10 cellular contexts compared by ENCODE assay signal in the genomic region with DNA sequence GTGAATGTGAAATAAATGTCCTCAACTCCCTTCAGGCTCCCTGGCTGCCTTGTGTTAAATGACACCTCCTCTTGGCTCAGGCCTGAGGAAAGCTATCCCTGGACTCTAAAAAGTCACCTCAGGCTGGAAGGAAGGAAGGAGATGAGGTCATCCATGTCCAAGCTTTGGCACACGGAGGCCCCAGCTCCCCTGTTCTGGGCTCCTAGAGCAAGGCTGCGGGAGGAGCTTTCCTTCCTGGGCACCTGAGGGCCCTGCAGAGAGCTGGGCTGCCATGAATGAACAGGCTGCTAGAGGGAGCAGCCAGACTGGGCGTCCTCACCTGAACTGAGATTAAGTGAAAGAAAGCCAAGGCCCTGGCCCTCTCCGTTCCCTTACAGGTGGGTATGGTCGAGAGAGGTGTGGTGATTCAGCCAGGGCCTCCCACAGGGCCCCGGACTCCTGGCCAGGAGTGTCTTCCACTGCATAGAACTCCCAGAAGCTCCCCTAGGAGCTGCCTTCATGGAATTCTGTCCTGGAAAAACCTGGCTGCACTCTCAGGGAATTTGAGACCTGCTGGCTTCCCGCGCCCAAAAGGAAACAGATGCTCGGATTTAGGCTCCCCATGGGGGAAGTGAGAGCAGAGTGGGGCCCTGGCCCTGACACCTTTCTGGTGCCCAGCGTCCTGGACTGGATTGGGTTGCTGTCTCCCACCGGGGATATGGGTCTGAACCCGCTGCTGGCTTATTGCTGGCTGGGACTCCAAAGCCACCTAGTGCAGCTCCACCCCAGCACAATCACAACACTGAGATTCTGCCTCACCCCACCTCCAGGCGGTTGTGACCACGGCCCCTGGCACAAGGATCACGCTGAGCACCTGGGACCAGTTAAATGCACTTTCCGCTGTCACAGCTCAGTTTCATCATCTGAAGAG. TPM values are rescaled to one million over a fixed set of nuclear protein-coding genes. Genes with fewer than 3 reads are reported as not detected.
DNase-seq lines count a peak whose midpoint lies in the region; ATAC-seq and TF ChIP-seq lines count a peak whose summit lies in the region.
"Had no signal": no experiment of that assay in that cellular context is flagged by ENCODE, and none has a peak within 500 bp of the region (broad histone marks: within the 10 kb centered on the region; RNA-seq: fewer than 3 reads in every experiment).

No MANE protein-coding gene starts in this region.

- 88 to 89% methylated on average over 16 of the region's 16 CpGs for WGBS in ectodermal cell, 2 experiments
- WGBS in mesendoderm (ENCODE audit: extremely low coverage, insufficient coverage, low lambda C conversion rate): no CpG with 5 or more reads among the region's 16 CpGs
- WGBS in lower leg skin, 2 donors: 33 to 45% methylated on average over 13 of the region's 16 CpGs

- no peaks in the 10 kb centered on the region for H3K79me2 ChIP-seq in mesendoderm (ENCODE audit: control insufficient read depth, insufficient read depth, low read length)

- no peak overlapping the region for H3K56ac ChIP-seq in mesendoderm (ENCODE audit: low read length)

- H3K4me2 ChIP-seq in mesendoderm (ENCODE audit: low read length): no peak overlapping the region
- H3K4me2 ChIP-seq: KMS-11 had no signal

- H3K27me3 ChIP-seq in CD4-positive, CD25-positive, alpha-beta regulatory T cell (ENCODE audit: control insufficient read depth, insufficient read depth, low read length): no peaks in the 10 kb centered on the region
- H3K27me3 ChIP-seq in ectodermal cell (ENCODE audit: control insufficient read depth, insufficient read depth, low read length, poor library complexity, severe bottlenecking) (no peaks in the 10 kb centered on the region), mesendoderm (ENCODE audit: insufficient read depth, low read length, poor library complexity) (no peaks in the 10 kb centered on the region)

- H2BK120ac ChIP-seq in mesendoderm (ENCODE audit: low read depth, low read length): no peak overlapping the region

- no peak overlapping the region for H3K4me3 ChIP-seq in CD4-positive, CD25-positive, alpha-beta regulatory T cell (ENCODE audit: low read depth, low read length)
- H3K4me3 ChIP-seq in ectodermal cell (ENCODE audit: insufficient read depth, low read depth, low read length) (no peak overlapping the region), mesendoderm (ENCODE audit: low read length) (no peak overlapping the region), lower leg skin (ENCODE audit: low read depth, poor library complexity, severe bottlenecking) (no peak overlapping the region)

- no peak overlapping the region for H2BK5ac ChIP-seq in mesendoderm (ENCODE audit: low read length)

- no peak for ATAC-seq in CD4-positive, CD25-positive, alpha-beta regulatory T cell (ENCODE audit: low read depth in 2 of 2)

- H3K23ac ChIP-seq in mesendoderm (ENCODE audit: low read length): no peak overlapping the region

- peak in 1 of 3 donors; percentile 7 for DNase-seq in CD4-positive, CD25-positive, alpha-beta regulatory T cell
- DNase-seq in NCI-H2107 treated with DMSO at 0.1 percent for 48 hours (lab: John Stamatoyannopoulos, UW; ENCODE audit: unreplicated experiment) (peak; percentile 16), mesendoderm (peak; percentile 28), lower leg skin (ENCODE audit: low spot score in 2 of 2) (no peak), glutamatergic neuron (no peak), DMS53 treated with DMSO at 0.1 percent for 48 hours (lab: John Stamatoyannopoulos, UW; ENCODE audit: unreplicated experiment) (no peak)
- no peak for DNase-seq in stimulated activated naive CD4-positive, alpha-beta T cell treated with Interleukin-2 at 50 U/mL for 16 hours (lab: John Stamatoyannopoulos, UW)
- DNase-seq: activated CD4-positive, alpha-beta T cell treated with anti-CD3 and anti-CD28 coated beads, Interleukin-2, amount 50 U/mL, for 1 hour had no signal

- peaks cover 21% of the 10 kb centered on the region for H3K36me3 Mint-ChIP-seq in CD4-positive, CD25-positive, alpha-beta regulatory T cell
- no peaks in the 10 kb centered on the region for H3K36me3 Mint-ChIP-seq in glutamatergic neuron (ENCODE audit: unreplicated experiment)

- H3K36me3 ChIP-seq in CD4-positive, CD25-positive, alpha-beta regulatory T cell (ENCODE audit: control insufficient read depth, insufficient read depth, low read length): peaks cover 47% of the 10 kb centered on the region
- H3K36me3 ChIP-seq in ectodermal cell (ENCODE audit: control insufficient read depth, insufficient read depth, low read length) (no peaks in the 10 kb centered on the region), mesendoderm (ENCODE audit: control insufficient read depth, insufficient read depth, low read length) (peaks cover 3% of the 10 kb centered on the region)

- no peaks in the 10 kb centered on the region for H3K4me1 ChIP-seq in CD4-positive, CD25-positive, alpha-beta regulatory T cell (ENCODE audit: control insufficient read depth, insufficient read depth, low read length, poor library complexity, severe bottlenecking)
- H3K4me1 ChIP-seq in ectodermal cell (ENCODE audit: control insufficient read depth, insufficient read depth, low read length) (no peaks in the 10 kb centered on the region), mesendoderm (ENCODE audit: control insufficient read depth, low read depth, low read length) (no peaks in the 10 kb centered on the region)

- H3K9me3 Mint-ChIP-seq in CD4-positive, CD25-positive, alpha-beta regulatory T cell: no peaks in the 10 kb centered on the region
- H3K9me3 Mint-ChIP-seq in glutamatergic neuron (ENCODE audit: unreplicated experiment): peaks cover 1% of the 10 kb centered on the region

- H3K79me1 ChIP-seq in mesendoderm (ENCODE audit: low read length): no peaks in the 10 kb centered on the region

- no peak overlapping the region for H3K18ac ChIP-seq in mesendoderm (ENCODE audit: low read length)

- intact Hi-C loops in lower leg skin (cut with DNase I; ENCODE audit: low total_unique reads): no loop called here

- no peak overlapping the region for H3K4ac ChIP-seq in mesendoderm (ENCODE audit: low read depth, low read length)

- no peak overlapping the region for H4K8ac ChIP-seq in mesendoderm (ENCODE audit: low read depth, low read length)

- no peak overlapping the region for H2AK5ac ChIP-seq in mesendoderm (ENCODE audit: low read length)

- H3K4me1 Mint-ChIP-seq in CD4-positive, CD25-positive, alpha-beta regulatory T cell: peaks cover 0 to 2% (median 0%) of the 10 kb centered on the region in 4 donors
- peaks cover 6% of the 10 kb centered on the region for H3K4me1 Mint-ChIP-seq in glutamatergic neuron (ENCODE audit: low read depth, unreplicated experiment)

- H3K4me3 Mint-ChIP-seq in CD4-positive, CD25-positive, alpha-beta regulatory T cell: no peak overlapping the region
- H3K4me3 Mint-ChIP-seq in glutamatergic neuron (ENCODE audit: unreplicated experiment): no peak overlapping the region

- H3K9ac ChIP-seq in mesendoderm (ENCODE audit: low read length): no peak overlapping the region
- H3K9ac ChIP-seq: KMS-11 had no signal

- no peak overlapping the region for H3K27ac ChIP-seq in CD4-positive, CD25-positive, alpha-beta regulatory T cell (ENCODE audit: insufficient read depth, low read length, poor library complexity, severe bottlenecking)
- H3K27ac ChIP-seq in ectodermal cell (ENCODE audit: insufficient read depth, low read depth, low read length, poor library complexity, severe bottlenecking) (peak overlapping the region; percentile 16), mesendoderm (ENCODE audit: low read depth, low read length) (no peak overlapping the region)
- H3K27ac ChIP-seq: KMS-11 had no signal

- H3K27me3 Mint-ChIP-seq in CD4-positive, CD25-positive, alpha-beta regulatory T cell: no peaks in the 10 kb centered on the region
- no peaks in the 10 kb centered on the region for H3K27me3 Mint-ChIP-seq in glutamatergic neuron (ENCODE audit: unreplicated experiment)

- H2BK15ac ChIP-seq in mesendoderm (replicated peaks; ENCODE audit: low read depth): no peak overlapping the region

- H3K27ac Mint-ChIP-seq in CD4-positive, CD25-positive, alpha-beta regulatory T cell: peak overlapping the region in 2 of 3 donors; percentile 43 to 58
- H3K27ac Mint-ChIP-seq in glutamatergic neuron (ENCODE audit: unreplicated experiment): no peak overlapping the region

- TF ChIP-seq CTCF in lower leg skin (IDR thresholded peaks at IDR 0.05) (no peak), glutamatergic neuron (IDR thresholded peaks at IDR 0.05; ENCODE audit: partially characterized antibody, unreplicated experiment) (no peak)

- TF ChIP-seq POLR2A in lower leg skin (IDR thresholded peaks at IDR 0.05): no peak

- no peaks in the 10 kb centered on the region for H3K9me3 ChIP-seq in CD4-positive, CD25-positive, alpha-beta regulatory T cell (ENCODE audit: control insufficient read depth in 2 of 2, low read length in 2 of 2)
- no peaks in the 10 kb centered on the region for H3K9me3 ChIP-seq in ectodermal cell (ENCODE audit: control insufficient read depth, low read length)

- no peak overlapping the region for H4K5ac ChIP-seq in mesendoderm (ENCODE audit: low read length)

RNA-seq across cellular contexts. Expression of gene MYBPC3, which starts 22.2 kb away (rescaled TPM):
- not detected for total RNA-seq in CD4-positive, CD25-positive, alpha-beta regulatory T cell
- not detected for polyA plus RNA-seq in CD4-positive, CD25-positive, alpha-beta regulatory T cell
- not detected for polyA plus RNA-seq in ectodermal cell (2013, experiment 1 of 4)
- polyA plus RNA-seq in ectodermal cell (2013, experiment 2 of 4): 0.25 TPM
- polyA plus RNA-seq in ectodermal cell (2013, experiment 3 of 4): 0.11 TPM
- 0.12 TPM for polyA plus RNA-seq in ectodermal cell (2013, experiment 4 of 4)
- not detected for polyA plus RNA-seq in mesendoderm (2013, experiment 1 of 2)
- polyA plus RNA-seq in mesendoderm (2013, experiment 2 of 2): not detected
- total RNA-seq in lower leg skin (not detected), glutamatergic neuron (ENCODE audit: unreplicated experiment) (not detected)

RNA-seq across cellular contexts. Expression of gene SPI1, which starts 48.1 kb away (rescaled TPM):
- 0.57 TPM for total RNA-seq in CD4-positive, CD25-positive, alpha-beta regulatory T cell
- polyA plus RNA-seq in CD4-positive, CD25-positive, alpha-beta regulatory T cell: under 1 TPM in 2 of 4 donors, not detected in 2; 0.13 to 0.41 TPM
- not detected for polyA plus RNA-seq in ectodermal cell (2013, experiment 1 of 4)
- not detected for polyA plus RNA-seq in ectodermal cell (2013, experiment 2 of 4)
- polyA plus RNA-seq in ectodermal cell (2013, experiment 3 of 4): not detected
- not detected for polyA plus RNA-seq in ectodermal cell (2013, experiment 4 of 4)
- polyA plus RNA-seq in mesendoderm (2013, experiment 1 of 2): 0.70 TPM
- polyA plus RNA-seq in mesendoderm (2013, experiment 2 of 2): 0.63 TPM
- total RNA-seq in lower leg skin (10 to 100 TPM in 2 of 4 donors, 1 to 10 TPM in 2; 7.7 to 13.4 (median 10.6) TPM), glutamatergic neuron (ENCODE audit: unreplicated experiment) (not detected)

Comparison
In these comparisons a context has a peak if more than half of its experiments do, and no peak if none do; other contexts are left out.
1. DNase-seq: peak in NCI-H2107 treated with DMSO at 0.1 percent for 48 hours (single experiment) and mesendoderm (single experiment); none in lower leg skin (0 of 2), glutamatergic neuron (single experiment), stimulated activated naive CD4-positive, alpha-beta T cell treated with Interleukin-2 at 50 U/mL for 16 hours (single experiment) and DMS53 treated with DMSO at 0.1 percent for 48 hours (single experiment).